Comparison of ENCODE assay signal across 12 cellular contexts in the genomic region with DNA sequence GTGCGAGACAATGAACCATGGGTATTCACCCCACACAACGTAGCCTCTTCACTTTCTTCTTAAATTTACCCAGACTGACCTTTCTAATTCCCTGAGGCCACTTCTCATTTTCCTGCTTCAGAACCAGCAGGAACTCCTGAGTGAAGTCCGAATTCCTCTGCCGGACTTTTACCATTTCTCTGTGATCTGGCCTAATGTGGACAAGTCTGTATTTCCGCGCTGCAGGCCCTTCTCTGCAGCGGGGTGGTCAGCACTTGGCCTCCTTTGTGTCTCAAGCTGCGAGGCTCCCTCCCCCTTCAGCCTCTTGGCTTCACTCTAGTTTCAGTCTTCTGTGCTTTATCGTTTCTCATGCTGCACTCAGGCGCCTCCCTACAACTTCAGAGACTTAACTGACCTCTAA. TPM values are rescaled to one million over a fixed set of nuclear protein-coding genes. Genes with fewer than 3 reads are reported as not detected.
A peak's percentile ranks its signal among the peaks of the same experiment; 100 is the strongest.
DNase-seq lines count a peak whose midpoint lies in the region; ATAC-seq and TF ChIP-seq lines count a peak whose summit lies in the region.
"Had no signal": no experiment of that assay in that cellular context is flagged by ENCODE, and none has a peak within 500 bp of the region (broad histone marks: within the 10 kb centered on the region; RNA-seq: fewer than 3 reads in every experiment).

No MANE protein-coding gene starts in this region.

- H3K27me3 Mint-ChIP-seq in endodermal cell (ENCODE audit: insufficient read depth), result no peaks in the 10 kb centered on the region
- H3K27me3 Mint-ChIP-seq in activated naive CD4-positive, alpha-beta T cell treated with anti-CD3 and anti-CD28 coated beads, Interleukin-2, amount 10 ng/mL, durations not matched to agents 7 days and 5 days, result no peaks in the 10 kb centered on the region

- H3K4me3 ChIP-seq in endodermal cell (ENCODE audit: low read length), result peak overlapping the region; percentile 46
- H3K4me3 ChIP-seq in neuron (ENCODE audit: low read length), result no peak overlapping the region
- H3K4me3 ChIP-seq: left lung had no signal

- peaks cover 41% of the 10 kb centered on the region for H3K9me3 ChIP-seq in endodermal cell (ENCODE audit: control insufficient read depth, low read length)
- H3K9me3 ChIP-seq in neuron (ENCODE audit: low read length), result peaks cover 2% of the 10 kb centered on the region
- H3K9me3 ChIP-seq: left lung had no signal

- no peak overlapping the region for H3K9ac ChIP-seq in endodermal cell (ENCODE audit: extremely low read depth, low read length, poor library complexity, severe bottlenecking)

- H3K4me3 Mint-ChIP-seq in endodermal cell, result no peak overlapping the region
- H3K4me3 Mint-ChIP-seq in activated naive CD4-positive, alpha-beta T cell treated with anti-CD3 and anti-CD28 coated beads, Interleukin-2, amount 10 ng/mL, durations not matched to agents 7 days and 5 days, result no peak overlapping the region

- CTCF ChIA-PET in activated naive CD4-positive, alpha-beta T cell treated with anti-CD3 and anti-CD28 coated beads, Interleukin-2, amount 10 ng/mL, durations not matched to agents 7 days and 5 days (lab: Charles Lee), result interaction anchor here (0.6 kb wide), 1 partner anchor 297 kb away, joined by 3 read pairs; no protein-coding TSS in a partner anchor

- peaks cover 5% of the 10 kb centered on the region for H3K36me3 Mint-ChIP-seq in endodermal cell (ENCODE audit: low read depth)
- H3K36me3 Mint-ChIP-seq in activated naive CD4-positive, alpha-beta T cell treated with anti-CD3 and anti-CD28 coated beads, Interleukin-2, amount 10 ng/mL, durations not matched to agents 7 days and 5 days, result no peaks in the 10 kb centered on the region

- peak; percentile 64 for DNase-seq in NCI-H82 (lab: John Stamatoyannopoulos, UW)
- DNase-seq in endodermal cell, result no peak
- no peak for DNase-seq in NCI-H345 treated with DMSO at 0.1 percent for 48 hours (lab: John Stamatoyannopoulos, UW; ENCODE audit: unreplicated experiment)
- no peak for DNase-seq in activated naive CD4-positive, alpha-beta T cell treated with anti-CD3 and anti-CD28 coated beads, Interleukin-2, amount 50 U/mL, for 16 hours
- no peak for DNase-seq in activated naive CD4-positive, alpha-beta T cell treated with anti-CD3 and anti-CD28 coated beads, Interleukin-2, amount 10 ng/mL, durations not matched to agents 7 days and 5 days
- DNase-seq: activated CD8-positive, alpha-beta memory T cell treated with anti-CD3 and anti-CD28 coated beads, Interleukin-2, amount 50 U/mL, for 4 hours; AML-193; DND-41; left lung had no signal

- TF ChIP-seq CTCF in endodermal cell (conservative IDR thresholded peaks at IDR 0.05), result no peak

- H3K36me3 ChIP-seq in endodermal cell (ENCODE audit: control insufficient read depth, insufficient read depth, low read length), result no peaks in the 10 kb centered on the region
- H3K36me3 ChIP-seq in neuron (ENCODE audit: insufficient read depth, low read length), result no peaks in the 10 kb centered on the region
- H3K36me3 ChIP-seq: left lung had no signal

- WGBS in endodermal cell (ENCODE audit: insufficient coverage in 1 of 2, insufficient read length in 1 of 2), 2 experiments, result 91 to 95% methylated on average over 8 to 10 of the region's 10 CpGs

- ATAC-seq in GM19455 (IDR thresholded peaks at IDR 0.05; ENCODE audit: unreplicated experiment), result peak; percentile 39
- no peak for ATAC-seq in HG02623 (IDR thresholded peaks at IDR 0.05; ENCODE audit: unreplicated experiment)
- ATAC-seq: left lung had no signal

- H3K4me1 Mint-ChIP-seq in endodermal cell, result peaks cover 20% of the 10 kb centered on the region
- no peaks in the 10 kb centered on the region for H3K4me1 Mint-ChIP-seq in activated naive CD4-positive, alpha-beta T cell treated with anti-CD3 and anti-CD28 coated beads, Interleukin-2, amount 10 ng/mL, durations not matched to agents 7 days and 5 days

- no peak overlapping the region for H3K27ac ChIP-seq in endodermal cell (ENCODE audit: low read depth, low read length)
- H3K27ac ChIP-seq: left lung had no signal

- H3K27ac Mint-ChIP-seq in endodermal cell, result peak overlapping the region; percentile 14
- H3K27ac Mint-ChIP-seq in activated naive CD4-positive, alpha-beta T cell treated with anti-CD3 and anti-CD28 coated beads, Interleukin-2, amount 10 ng/mL, durations not matched to agents 7 days and 5 days, result no peak overlapping the region

- H2AFZ ChIP-seq in neuron (ENCODE audit: low read depth, low read length), result peak overlapping the region; percentile 29

- H3K9me3 Mint-ChIP-seq in endodermal cell, result peaks cover 20% of the 10 kb centered on the region
- H3K9me3 Mint-ChIP-seq in activated naive CD4-positive, alpha-beta T cell treated with anti-CD3 and anti-CD28 coated beads, Interleukin-2, amount 10 ng/mL, durations not matched to agents 7 days and 5 days, result no peaks in the 10 kb centered on the region

- H3K27me3 ChIP-seq in endodermal cell (ENCODE audit: control insufficient read depth, insufficient read depth, low read length, poor library complexity, severe bottlenecking) (no peaks in the 10 kb centered on the region), neuron (ENCODE audit: insufficient read depth, low read length) (no peaks in the 10 kb centered on the region)
- H3K27me3 ChIP-seq: left lung had no signal

- H3K4me1 ChIP-seq in endodermal cell (ENCODE audit: control insufficient read depth, insufficient read depth, low read length) (peaks cover 5% of the 10 kb centered on the region), neuron (ENCODE audit: insufficient read depth, low read length) (peaks cover 7% of the 10 kb centered on the region)
- H3K4me1 ChIP-seq: left lung had no signal

RNA-seq across cellular contexts. Expression of a gene that starts 9.4 kb away (rescaled TPM):
- 10 to 100 TPM; 12.3 to 19.6 TPM for total RNA-seq in endodermal cell
- 13.2 TPM for polyA plus RNA-seq in endodermal cell (2013, experiment 1 of 2)
- polyA plus RNA-seq in endodermal cell (2013, experiment 2 of 2), result 12.3 TPM
